8 cellular contexts compared by ENCODE assay signal in the genomic region with DNA sequence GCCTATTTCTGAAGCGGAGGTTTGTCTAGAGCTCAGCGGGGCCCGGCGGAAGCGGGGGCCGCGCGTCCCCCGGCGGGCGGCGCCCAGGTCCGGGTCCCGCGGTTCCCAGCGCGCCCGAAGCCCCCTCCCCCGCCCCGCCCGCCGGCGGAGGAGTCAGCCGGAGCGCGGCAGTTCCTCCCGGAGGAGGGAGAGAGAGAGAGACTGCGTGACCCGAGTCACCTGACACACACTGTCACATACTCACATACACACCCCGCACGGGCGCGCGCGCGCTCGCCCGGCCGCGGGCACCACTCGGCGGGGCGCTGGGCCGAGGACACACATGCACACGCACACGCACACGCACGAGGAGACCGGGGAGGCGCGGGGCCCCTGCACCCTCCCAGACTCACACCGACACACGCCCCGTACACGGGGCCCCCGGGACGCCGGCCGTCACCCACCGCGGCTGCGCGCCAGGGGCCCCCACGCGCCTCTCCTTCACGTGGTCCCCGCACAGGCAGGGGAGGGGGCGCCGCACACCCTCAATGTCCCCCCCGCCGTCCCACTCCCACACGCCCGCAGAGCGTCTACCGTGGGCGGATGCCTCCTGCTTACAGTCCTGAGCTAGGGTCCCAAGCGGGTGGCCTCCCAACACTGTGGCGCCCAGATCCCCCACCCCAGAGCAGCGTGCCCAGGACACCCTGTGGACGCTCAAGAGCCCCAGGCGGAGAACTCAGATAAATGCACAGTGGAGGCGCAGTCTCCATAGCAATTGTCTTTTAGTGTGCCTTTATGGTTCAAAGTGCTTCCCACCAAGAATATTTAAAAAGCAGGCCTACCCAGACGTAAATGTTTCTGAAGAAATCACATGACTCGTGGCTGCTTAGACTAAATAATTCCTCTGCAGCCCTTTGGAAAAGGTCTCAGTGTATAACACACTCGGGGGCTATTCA. TPM values are rescaled to one million over a fixed set of nuclear protein-coding genes. Genes with fewer than 3 reads are reported as not detected.
DNase-seq lines count a peak whose midpoint lies in the region; ATAC-seq and TF ChIP-seq lines count a peak whose summit lies in the region.

A gene with protein sequence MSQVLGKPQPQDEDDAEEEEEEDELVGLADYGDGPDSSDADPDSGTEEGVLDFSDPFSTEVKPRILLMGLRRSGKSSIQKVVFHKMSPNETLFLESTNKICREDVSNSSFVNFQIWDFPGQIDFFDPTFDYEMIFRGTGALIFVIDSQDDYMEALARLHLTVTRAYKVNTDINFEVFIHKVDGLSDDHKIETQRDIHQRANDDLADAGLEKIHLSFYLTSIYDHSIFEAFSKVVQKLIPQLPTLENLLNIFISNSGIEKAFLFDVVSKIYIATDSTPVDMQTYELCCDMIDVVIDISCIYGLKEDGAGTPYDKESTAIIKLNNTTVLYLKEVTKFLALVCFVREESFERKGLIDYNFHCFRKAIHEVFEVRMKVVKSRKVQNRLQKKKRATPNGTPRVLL (minus strand): TSS at position 203 of the 935 bp plus-strand sequence. CDS start 280 bp downstream, outside the sequence.

- H3K9me3 ChIP-seq in body of pancreas (no peaks in the 10 kb centered on the region), iPS-18c (ENCODE audit: control insufficient read depth, insufficient read depth, low read length) (no peaks in the 10 kb centered on the region), skeletal muscle tissue (ENCODE audit: control insufficient read depth in 3 of 3, low read length in 3 of 3) (no peaks in the 10 kb centered on the region)

- peak; percentile 25 for TF ChIP-seq POLR2A in GM10847 (IDR thresholded peaks at IDR 0.05; ENCODE audit: extremely low read depth, insufficient read length)
- TF ChIP-seq POLR2A in body of pancreas (IDR thresholded peaks at IDR 0.05) = peak; percentile 35 to 52 (median 43)

- H3K36me3 ChIP-seq in body of pancreas (replicated peaks in 1 of 2; ENCODE audit: insufficient read depth in 1 of 2, low read depth in 2 of 2) = no peaks in the 10 kb centered on the region
- H3K36me3 ChIP-seq in skeletal muscle tissue (ENCODE audit: control insufficient read depth in 3 of 3, insufficient read depth in 3 of 3, low read length in 3 of 3) = no peaks in the 10 kb centered on the region

- 0 to 2% methylated on average over 5 to 69 of the region's 85 CpGs for WGBS in body of pancreas, 2 donors

- peak; percentile 83 for DNase-seq in HEK293T (ENCODE audit: extremely low spot score)
- DNase-seq in MV-4-11 (lab: John Stamatoyannopoulos, UW) = peak; percentile 51
- DNase-seq in T-helper 22 cell (ENCODE audit: low read depth) = peak; percentile 46
- DNase-seq in body of pancreas = peak; percentile 71 to 87 (median 74)
- no peak for DNase-seq in NK-92 treated with Interleukin-12 subunit alpha and Interleukin-12 subunit beta, amount 100 ng/mL, for 24 hours (lab: John Stamatoyannopoulos, UW)

- H3K27ac ChIP-seq in body of pancreas (peak within 1 kb of the TSS; percentile 33 to 73 (median 72)), skeletal muscle tissue (ENCODE audit: low read depth, low read length) (peak within 1 kb of the TSS; percentile 99)

- peak within 1 kb of the TSS; percentile 62 to 65 for H3K4me3 ChIP-seq in body of pancreas
- H3K4me3 ChIP-seq in iPS-18c (ENCODE audit: insufficient read depth, low read depth, low read length) = peak within 1 kb of the TSS; percentile 84
- H3K4me3 ChIP-seq in skeletal muscle tissue (ENCODE audit: low read length in 3 of 3) = peak within 1 kb of the TSS; percentile 83 to 87 (median 85)

- CTCF ChIA-PET in HEK293T (lab: Yijun Ruan, JAX) = interaction anchor here (1.0 kb wide), 3 partner anchors 18 to 41 kb away, joined by 3 to 4 read pairs (median 3); no protein-coding TSS in a partner anchor

- H3K9ac ChIP-seq in skeletal muscle tissue (ENCODE audit: low read depth in 1 of 3, low read length in 3 of 3) = peak within 1 kb of the TSS; percentile 93 to 96 (median 94)

- POLR2A ChIA-PET in HEK293T (lab: Yijun Ruan, JAX) = interaction anchor here (1.0 to 2.4 kb wide), 3 partner anchors 10 to 40 kb away, joined by 3 to 12 read pairs (median 6); no protein-coding TSS in a partner anchor

- peaks cover 14% of the 10 kb centered on the region for H3K4me1 ChIP-seq in body of pancreas
- H3K4me1 ChIP-seq in skeletal muscle tissue (ENCODE audit: control insufficient read depth in 3 of 3, insufficient read depth in 3 of 3, low read length in 3 of 3) = peaks cover 18 to 37% (median 25%) of the 10 kb centered on the region in 3 donors

- intact Hi-C loops in body of pancreas (cut with DNase I) = no loop called here

- peak in 1 of 7 experiments; percentile 11 for TF ChIP-seq CTCF in body of pancreas (IDR thresholded peaks at IDR 0.05)

- H3K27me3 ChIP-seq in body of pancreas = no peaks in the 10 kb centered on the region
- no peaks in the 10 kb centered on the region for H3K27me3 ChIP-seq in skeletal muscle tissue (ENCODE audit: control insufficient read depth in 3 of 3, insufficient read depth in 3 of 3, low read length in 3 of 3)

- peak; percentile 86 for ATAC-seq in body of pancreas

TF ChIP-seq in HEK293T, 16 proteins besides CTCF, POLR2A, EP300 and RAD21:
- peak; percentile 80 for TF ChIP-seq L3MBTL2 (conservative IDR thresholded peaks at IDR 0.05)
- 0 out of 2 replicates have a peak, but pooled peaks have one; percentile 31 for TF ChIP-seq TARDBP (IDR thresholded peaks at IDR 0.05)
- no peak for TF ChIP-seq LEF1 (IDR thresholded peaks at IDR 0.05; ENCODE audit: borderline replicate concordance)
- peak; percentile 17; the same call in 1 of the 2 replicates for TF ChIP-seq FOXM1 (IDR thresholded peaks at IDR 0.05; ENCODE audit: borderline replicate concordance)

RNA-seq across cellular contexts. Expression of the gene that starts here (rescaled TPM):
- total RNA-seq in body of pancreas = 1 to 10 TPM; 9.2 to 9.3 TPM
- 65.8 TPM for total RNA-seq in skeletal muscle tissue
